ENCODE assay signal across 8 cellular contexts in the genomic region with DNA sequence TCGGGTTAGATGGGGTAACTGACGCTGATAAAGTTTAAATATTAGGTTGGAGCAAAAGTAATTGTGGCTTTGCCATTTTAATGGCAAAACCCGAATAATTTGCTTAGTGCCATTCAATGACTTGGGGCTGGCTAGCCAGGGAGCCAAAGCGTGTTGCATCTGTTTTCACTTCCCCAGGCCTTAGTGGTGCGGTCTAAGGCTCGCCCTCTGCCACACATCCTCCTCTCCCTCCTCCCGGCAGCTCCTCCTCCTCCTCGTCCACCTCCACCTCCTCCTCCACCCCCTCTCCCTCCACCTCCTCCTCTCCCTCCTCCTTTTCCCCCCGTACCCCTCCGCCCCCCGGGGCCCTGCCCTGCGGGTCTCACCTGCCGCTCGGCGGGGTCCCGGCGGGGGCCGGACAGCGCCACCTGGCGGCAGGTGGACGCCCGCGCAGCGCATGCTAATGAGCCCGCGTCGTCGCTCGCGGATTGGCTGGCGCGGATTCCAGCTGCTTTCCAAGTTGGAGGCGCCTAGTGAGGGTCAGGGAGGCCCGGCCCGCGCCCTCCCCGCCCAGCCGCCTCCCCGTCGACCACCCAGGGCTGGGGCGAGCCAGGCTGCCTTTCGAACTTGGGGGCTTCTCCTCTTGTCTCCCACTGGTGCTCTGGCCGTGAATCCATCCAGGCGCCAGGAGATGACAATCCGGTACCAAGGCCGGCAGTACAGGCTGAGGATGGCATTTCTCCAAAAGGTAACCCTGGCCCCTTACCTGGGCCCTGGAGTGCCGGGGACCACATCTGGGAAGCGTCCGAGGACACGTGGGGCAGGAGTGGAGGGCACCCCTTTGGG. TPM values are rescaled to one million over a fixed set of nuclear protein-coding genes. Genes with fewer than 3 reads are reported as not detected.
DNase-seq lines count a peak whose midpoint lies in the region; ATAC-seq, FAIRE-seq and TF ChIP-seq lines count a peak whose summit lies in the region.

No MANE protein-coding gene starts in this region.

- no peak for FAIRE-seq in H54 (lab: Jason Lieb, UNC)

- WGBS in gastroesophageal sphincter (ENCODE audit: low coverage in 1 of 2), 2 donors: 11 to 16% methylated on average over 8 to 11 of the region's 50 CpGs
- 1% methylated on average over 33 of the region's 50 CpGs for WGBS in suprapubic skin

- H3K4me1 ChIP-seq in gastroesophageal sphincter (peaks cover 0 to 60% (median 12%) of the 10 kb centered on the region in 3 donors), suprapubic skin (peaks cover 28% of the 10 kb centered on the region)

- TF ChIP-seq CTCF in gastroesophageal sphincter (IDR thresholded peaks at IDR 0.05): peak; percentile 94 to 99 (median 97)
- peak; percentile 77 to 95 for TF ChIP-seq CTCF in suprapubic skin (IDR thresholded peaks at IDR 0.05)

- peak overlapping the region; percentile 67 to 87 (median 81) for H3K27ac ChIP-seq in gastroesophageal sphincter
- H3K27ac ChIP-seq in suprapubic skin: peak overlapping the region; percentile 55

- H3K27me3 ChIP-seq in gastroesophageal sphincter (no peaks in the 10 kb centered on the region), suprapubic skin (no peaks in the 10 kb centered on the region)

- H3K4me3 ChIP-seq in gastroesophageal sphincter: peak overlapping the region; percentile 54 to 63
- H3K4me3 ChIP-seq in suprapubic skin: peak overlapping the region; percentile 56

- peak; percentile 82 for DNase-seq in ELR (ENCODE audit: low read depth)
- peak; percentile 58 for DNase-seq in H54 (ENCODE audit: insufficient read length, low spot score)
- DNase-seq in LoVo (ENCODE audit: low spot score): peak; percentile 83
- peak; percentile 27 for DNase-seq in SIG-M5 (lab: John Stamatoyannopoulos, UW)
- peak; percentile 79 for DNase-seq in activated gamma-delta T cell treated with Interleukin-2 at 50 U/mL for 16 hours
- DNase-seq in nucleus accumbens (lab: John Stamatoyannopoulos, UW): peak in 55 of 56 donors; percentile 29 to 92 (median 78)
- DNase-seq in suprapubic skin (ENCODE audit: low spot score in 2 of 2): peak; percentile 86 to 94

- H3K36me3 ChIP-seq in gastroesophageal sphincter (no peaks in the 10 kb centered on the region), suprapubic skin (no peaks in the 10 kb centered on the region)

- no peak for TF ChIP-seq EP300 in gastroesophageal sphincter (IDR thresholded peaks at IDR 0.05)
- no peak for TF ChIP-seq EP300 in suprapubic skin (IDR thresholded peaks at IDR 0.05)

- H3K9me3 ChIP-seq in gastroesophageal sphincter (no peaks in the 10 kb centered on the region), suprapubic skin (no peaks in the 10 kb centered on the region)

- TF ChIP-seq POLR2A in H54 (IDR thresholded peaks at IDR 0.05; ENCODE audit: low read depth, low read length) (no peak), gastroesophageal sphincter (IDR thresholded peaks at IDR 0.05) (no peak), suprapubic skin (IDR thresholded peaks at IDR 0.05) (no peak)

- ATAC-seq in gastroesophageal sphincter: peak; percentile 93

RNA-seq across cellular contexts. Expression of gene RGS9, which starts 36.6 kb away (rescaled TPM):
- total RNA-seq in gastroesophageal sphincter: 10 to 100 TPM; 17.4 to 43.9 (median 40.8) TPM
- 1 to 10 TPM; 1.1 to 8.5 (median 3.6) TPM for total RNA-seq in suprapubic skin

RNA-seq across cellular contexts. Expression of gene GNA13, which starts 44.0 kb away (rescaled TPM):
- total RNA-seq in gastroesophageal sphincter: 100 to 1,000 TPM in 1 of 4 donors, 10 to 100 TPM in 3; 60.5 to 103 (median 92.5) TPM
- total RNA-seq in suprapubic skin: 10 to 100 TPM; 36.7 to 45.0 (median 38.6) TPM

Comparison
In these comparisons a context has a peak if more than half of its experiments do, and no peak if none do; other contexts are left out.
1. Peak in every context shown above with its lines: DNase-seq, ATAC-seq, H3K4me3 ChIP-seq and H3K27ac ChIP-seq.
2. DNase-seq: peak in every context shown above with its lines; median percentile 90 in suprapubic skin; 83 in LoVo; 82 in ELR; 79 in activated gamma-delta T cell treated with Interleukin-2 at 50 U/mL for 16 hours; 78 in nucleus accumbens; 58 in H54; 27 in SIG-M5.